1 cellular context compared by ENCODE assay signal in the genomic region with DNA sequence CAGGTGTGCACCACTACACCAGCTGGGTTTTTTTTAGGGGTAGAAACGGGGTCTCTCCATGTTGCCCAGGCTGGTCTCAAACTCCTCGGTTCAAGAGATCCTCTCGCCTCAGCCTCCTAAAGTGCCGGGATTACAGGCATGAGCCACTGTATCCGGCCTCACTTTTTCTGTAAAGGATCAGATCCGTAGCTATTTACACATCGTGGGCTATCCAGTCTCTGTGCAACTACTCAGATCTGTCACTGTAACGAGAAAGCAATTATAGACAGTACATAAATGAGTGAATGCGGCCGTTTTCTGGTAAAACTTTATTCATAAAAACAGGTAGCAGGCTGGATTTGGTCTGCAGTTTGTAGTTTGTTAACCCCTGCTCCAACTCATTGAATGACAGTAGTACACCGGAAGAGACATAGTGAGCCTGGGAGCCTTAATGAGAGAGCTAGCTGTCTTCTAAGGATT.
TF ChIP-seq lines count a peak whose summit lies in the region.

No MANE protein-coding gene starts in this region.

TF ChIP-seq in HCT116, 20 proteins besides CTCF, POLR2A, EP300 and RAD21 (continued from another document):
- TF ChIP-seq, protein P1, sequence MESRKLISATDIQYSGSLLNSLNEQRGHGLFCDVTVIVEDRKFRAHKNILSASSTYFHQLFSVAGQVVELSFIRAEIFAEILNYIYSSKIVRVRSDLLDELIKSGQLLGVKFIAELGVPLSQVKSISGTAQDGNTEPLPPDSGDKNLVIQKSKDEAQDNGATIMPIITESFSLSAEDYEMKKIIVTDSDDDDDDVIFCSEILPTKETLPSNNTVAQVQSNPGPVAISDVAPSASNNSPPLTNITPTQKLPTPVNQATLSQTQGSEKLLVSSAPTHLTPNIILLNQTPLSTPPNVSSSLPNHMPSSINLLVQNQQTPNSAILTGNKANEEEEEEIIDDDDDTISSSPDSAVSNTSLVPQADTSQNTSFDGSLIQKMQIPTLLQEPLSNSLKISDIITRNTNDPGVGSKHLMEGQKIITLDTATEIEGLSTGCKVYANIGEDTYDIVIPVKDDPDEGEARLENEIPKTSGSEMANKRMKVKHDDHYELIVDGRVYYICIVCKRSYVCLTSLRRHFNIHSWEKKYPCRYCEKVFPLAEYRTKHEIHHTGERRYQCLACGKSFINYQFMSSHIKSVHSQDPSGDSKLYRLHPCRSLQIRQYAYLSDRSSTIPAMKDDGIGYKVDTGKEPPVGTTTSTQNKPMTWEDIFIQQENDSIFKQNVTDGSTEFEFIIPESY (IDR thresholded peaks at IDR 0.05; ENCODE audit: extremely low read depth, insufficient replicate concordance, low read length) = no peak
- TF ChIP-seq SRF (IDR thresholded peaks at IDR 0.05; ENCODE audit: low read depth) = no peak
- TF ChIP-seq POLR2AphosphoS5 (IDR thresholded peaks at IDR 0.05; ENCODE audit: low read depth, low read length) = no peak
- no peak for TF ChIP-seq REST (IDR thresholded peaks at IDR 0.05; ENCODE audit: low read depth)
